In genomic region chr5:77560677-77561263, GRCh38 we compare ENCODE assay signal across 8 cellular contexts.
A peak's percentile ranks its signal among the peaks of the same experiment; 100 is the strongest.
DNase-seq lines count a peak whose midpoint lies in the region; ATAC-seq and TF ChIP-seq lines count a peak whose summit lies in the region.

No MANE protein-coding gene starts in this region.

- H3K9me3 ChIP-seq in GM23248 (ENCODE audit: low read depth) = no peaks in the 10 kb centered on the region

- no peaks in the 10 kb centered on the region for H3K79me2 ChIP-seq in GM23248 (ENCODE audit: insufficient read depth)

- peaks cover 2% of the 10 kb centered on the region; the same call in 1 of the 2 replicates for H3K27me3 ChIP-seq in GM23248 (replicated peaks; ENCODE audit: insufficient read depth)

- H3K9me2 ChIP-seq in GM23248 (ENCODE audit: insufficient read depth) = no peaks in the 10 kb centered on the region

- no peak for ATAC-seq in HG02588 (IDR thresholded peaks at IDR 0.05; ENCODE audit: unreplicated experiment)
- ATAC-seq in HG02759 (IDR thresholded peaks at IDR 0.05; ENCODE audit: unreplicated experiment) = no peak

- TF ChIP-seq CTCF in AG10803 (conservative IDR thresholded peaks at IDR 0.05; ENCODE audit: low read length) = peak; percentile 60

- no peaks in the 10 kb centered on the region for H4K20me1 ChIP-seq in GM23248 (ENCODE audit: insufficient read depth)

- H3K4me3 ChIP-seq in AG10803 (ENCODE audit: low read length) (no peak overlapping the region), GM23248 (0 out of 2 replicates have a peak overlapping the region, but pooled peaks have one; percentile 7)

- H3K9ac ChIP-seq in GM23248 = no peak overlapping the region

- in situ Hi-C loops in GM23248 (cut with MboI) = no loop called here

- H3K27ac ChIP-seq in GM23248 = no peak overlapping the region

- H3F3A ChIP-seq in GM23248 (ENCODE audit: insufficient read depth) = no peaks in the 10 kb centered on the region

- DNase-seq in AG10803 (ENCODE audit: low read depth) = peak; percentile 53
- DNase-seq in GM23248 = peak; percentile 70
- peak; percentile 30 to 73 for DNase-seq in NCI-H524 (lab: John Stamatoyannopoulos, UW)
- DNase-seq in cerebellum (ENCODE audit: low spot score) = peak; percentile 20
- peak; percentile 6 for DNase-seq in middle frontal gyrus (ENCODE audit: extremely low spot score, low spot score)
- DNase-seq in GM19240 (ENCODE audit: insufficient read length, low spot score) = no peak

- H2AFZ ChIP-seq in GM23248 = peak overlapping the region; percentile 33

- 0 to 4% methylated on average over 1 of the region's 1 CpG for WGBS in GM23248 (ENCODE audit: low coverage in 1 of 2, low lambda C conversion rate in 2 of 2, missing lambda C conversion rate in 2 of 2), 2 experiments

- no peaks in the 10 kb centered on the region for H3K4me1 ChIP-seq in GM23248 (ENCODE audit: insufficient read depth)

- H3K4me2 ChIP-seq in GM23248 (ENCODE audit: unreplicated experiment) = peak overlapping the region; percentile 32

- no peaks in the 10 kb centered on the region for H3K36me3 ChIP-seq in GM23248 (ENCODE audit: low read depth)
